8 cellular contexts compared by ENCODE assay signal in genomic region chr17:37358830-37359681, GRCh38. TPM values are rescaled to one million over a fixed set of nuclear protein-coding genes. Genes with fewer than 3 reads are reported as not detected.
DNase-seq lines count a peak whose midpoint lies in the region; ATAC-seq and TF ChIP-seq lines count a peak whose summit lies in the region.

No MANE protein-coding gene starts in this region.

- peaks cover 0 to 2% (median 1%) of the 10 kb centered on the region in 4 donors for H3K36me3 ChIP-seq in liver (ENCODE audit: control insufficient read depth in 4 of 4, insufficient read depth in 3 of 4, low read depth in 1 of 4, low read length in 3 of 4)

- peaks cover under 1% of the 10 kb centered on the region for H3K36me3 Mint-ChIP-seq in dendritic cell treated with granulocyte-macrophage colony-stimulating factor and Interleukin-4, amounts not matched to agents 40 ng/mL and 50 ng/mL, for 4 days (ENCODE audit: low read depth)

- no peak for TF ChIP-seq RAD21 in liver (IDR thresholded peaks at IDR 0.05)

- peaks cover 32% of the 10 kb centered on the region for H3K4me1 Mint-ChIP-seq in dendritic cell treated with granulocyte-macrophage colony-stimulating factor and Interleukin-4, amounts not matched to agents 40 ng/mL and 50 ng/mL, for 4 days (ENCODE audit: low read depth)

- peak overlapping the region; percentile 90 for H3K27ac Mint-ChIP-seq in dendritic cell treated with granulocyte-macrophage colony-stimulating factor and Interleukin-4, amounts not matched to agents 40 ng/mL and 50 ng/mL, for 4 days

- no peaks in the 10 kb centered on the region for H3K9me3 Mint-ChIP-seq in dendritic cell treated with granulocyte-macrophage colony-stimulating factor and Interleukin-4, amounts not matched to agents 40 ng/mL and 50 ng/mL, for 4 days

- TF ChIP-seq CTCF in C4-2B (conservative IDR thresholded peaks at IDR 0.05): no peak; the same call in 1 of the 2 replicates
- TF ChIP-seq CTCF in liver (IDR thresholded peaks at IDR 0.05; ENCODE audit: low read depth, low read length, missing input control): peak; percentile 40

- peak overlapping the region; percentile 82 for H3K4me3 Mint-ChIP-seq in dendritic cell treated with granulocyte-macrophage colony-stimulating factor and Interleukin-4, amounts not matched to agents 40 ng/mL and 50 ng/mL, for 4 days

- H3K27ac ChIP-seq in C4-2B (peak overlapping the region; percentile 100), liver (ENCODE audit: low read depth in 1 of 2, low read length in 2 of 2) (peak overlapping the region; percentile 91 to 97)

- H3K27me3 ChIP-seq in liver (ENCODE audit: control insufficient read depth in 4 of 4, insufficient read depth in 4 of 4, low read length in 3 of 4): no peaks in the 10 kb centered on the region

- H3K9ac ChIP-seq in liver (ENCODE audit: low read depth in 1 of 2, low read length in 2 of 2): peak overlapping the region; percentile 69 to 86

- peak; percentile 82 for DNase-seq in NCI-H526 treated with DMSO at 0.1 percent for 48 hours (lab: John Stamatoyannopoulos, UW)
- DNase-seq in activated CD4-positive, alpha-beta T cell treated with anti-CD3 and anti-CD28 coated beads, Interleukin-2, amount 50 U/mL, for 1 hour: peak; percentile 87
- DNase-seq in stimulated activated CD4-positive, alpha-beta T cell treated with anti-CD3 and anti-CD28 coated beads, Interleukin-4, amount 100 ng/mL, for 1 hour: peak; percentile 88

- H3K4me1 ChIP-seq in liver (ENCODE audit: control insufficient read depth in 4 of 4, insufficient read depth in 4 of 4, low read length in 3 of 4): peaks cover 2 to 32% (median 21%) of the 10 kb centered on the region in 4 donors

- no peaks in the 10 kb centered on the region for H3K27me3 Mint-ChIP-seq in dendritic cell treated with granulocyte-macrophage colony-stimulating factor and Interleukin-4, amounts not matched to agents 40 ng/mL and 50 ng/mL, for 4 days

- peak overlapping the region; percentile 78 to 94 (median 91) for H3K4me3 ChIP-seq in liver (ENCODE audit: low read depth in 1 of 3, low read length in 3 of 3)

- peak; percentile 92 for ATAC-seq in GM19324 (IDR thresholded peaks at IDR 0.05; ENCODE audit: low FRiP score, unreplicated experiment)
- peak; percentile 88 for ATAC-seq in HG03460 (IDR thresholded peaks at IDR 0.05; ENCODE audit: unreplicated experiment)

- H3K9me3 ChIP-seq in liver (ENCODE audit: control insufficient read depth in 4 of 4, low read length in 3 of 4): no peaks in the 10 kb centered on the region

- under 1% methylated on average over 88 of the region's 88 CpGs for WGBS in liver

- intact Hi-C loops in dendritic cell treated with granulocyte-macrophage colony-stimulating factor and Interleukin-4, amounts not matched to agents 40 ng/mL and 50 ng/mL, for 4 days (cut with micrococcal nuclease): loop anchor here (10.0 kb wide), 1 partner anchor 46 kb away; the partner anchor contains the start of genes ACACA and TADA2A

TF ChIP-seq in liver, 16 proteins besides CTCF, POLR2A, EP300 and RAD21:
- TF ChIP-seq SP1 (IDR thresholded peaks at IDR 0.05): peak; percentile 29
- no peak for TF ChIP-seq FOXA1 (IDR thresholded peaks at IDR 0.05)
- TF ChIP-seq NR2F2 (IDR thresholded peaks at IDR 0.05): no peak
- TF ChIP-seq JUND (IDR thresholded peaks at IDR 0.05): no peak
- TF ChIP-seq RXRA (IDR thresholded peaks at IDR 0.05): peak; percentile 36 to 48
- no peak for TF ChIP-seq FOXA2 (IDR thresholded peaks at IDR 0.05)
- TF ChIP-seq, protein P1, sequence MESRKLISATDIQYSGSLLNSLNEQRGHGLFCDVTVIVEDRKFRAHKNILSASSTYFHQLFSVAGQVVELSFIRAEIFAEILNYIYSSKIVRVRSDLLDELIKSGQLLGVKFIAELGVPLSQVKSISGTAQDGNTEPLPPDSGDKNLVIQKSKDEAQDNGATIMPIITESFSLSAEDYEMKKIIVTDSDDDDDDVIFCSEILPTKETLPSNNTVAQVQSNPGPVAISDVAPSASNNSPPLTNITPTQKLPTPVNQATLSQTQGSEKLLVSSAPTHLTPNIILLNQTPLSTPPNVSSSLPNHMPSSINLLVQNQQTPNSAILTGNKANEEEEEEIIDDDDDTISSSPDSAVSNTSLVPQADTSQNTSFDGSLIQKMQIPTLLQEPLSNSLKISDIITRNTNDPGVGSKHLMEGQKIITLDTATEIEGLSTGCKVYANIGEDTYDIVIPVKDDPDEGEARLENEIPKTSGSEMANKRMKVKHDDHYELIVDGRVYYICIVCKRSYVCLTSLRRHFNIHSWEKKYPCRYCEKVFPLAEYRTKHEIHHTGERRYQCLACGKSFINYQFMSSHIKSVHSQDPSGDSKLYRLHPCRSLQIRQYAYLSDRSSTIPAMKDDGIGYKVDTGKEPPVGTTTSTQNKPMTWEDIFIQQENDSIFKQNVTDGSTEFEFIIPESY (IDR thresholded peaks at IDR 0.05): no peak
- no peak for TF ChIP-seq TAF1 (conservative IDR thresholded peaks at IDR 0.05)
- peak in 1 of 2 donors; percentile 27 for TF ChIP-seq HNF4A (conservative IDR thresholded peaks at IDR 0.05)
- TF ChIP-seq HNF4G (IDR thresholded peaks at IDR 0.05): no peak
- TF ChIP-seq ATF3 (IDR thresholded peaks at IDR 0.05): no peak
- TF ChIP-seq, protein P2, sequence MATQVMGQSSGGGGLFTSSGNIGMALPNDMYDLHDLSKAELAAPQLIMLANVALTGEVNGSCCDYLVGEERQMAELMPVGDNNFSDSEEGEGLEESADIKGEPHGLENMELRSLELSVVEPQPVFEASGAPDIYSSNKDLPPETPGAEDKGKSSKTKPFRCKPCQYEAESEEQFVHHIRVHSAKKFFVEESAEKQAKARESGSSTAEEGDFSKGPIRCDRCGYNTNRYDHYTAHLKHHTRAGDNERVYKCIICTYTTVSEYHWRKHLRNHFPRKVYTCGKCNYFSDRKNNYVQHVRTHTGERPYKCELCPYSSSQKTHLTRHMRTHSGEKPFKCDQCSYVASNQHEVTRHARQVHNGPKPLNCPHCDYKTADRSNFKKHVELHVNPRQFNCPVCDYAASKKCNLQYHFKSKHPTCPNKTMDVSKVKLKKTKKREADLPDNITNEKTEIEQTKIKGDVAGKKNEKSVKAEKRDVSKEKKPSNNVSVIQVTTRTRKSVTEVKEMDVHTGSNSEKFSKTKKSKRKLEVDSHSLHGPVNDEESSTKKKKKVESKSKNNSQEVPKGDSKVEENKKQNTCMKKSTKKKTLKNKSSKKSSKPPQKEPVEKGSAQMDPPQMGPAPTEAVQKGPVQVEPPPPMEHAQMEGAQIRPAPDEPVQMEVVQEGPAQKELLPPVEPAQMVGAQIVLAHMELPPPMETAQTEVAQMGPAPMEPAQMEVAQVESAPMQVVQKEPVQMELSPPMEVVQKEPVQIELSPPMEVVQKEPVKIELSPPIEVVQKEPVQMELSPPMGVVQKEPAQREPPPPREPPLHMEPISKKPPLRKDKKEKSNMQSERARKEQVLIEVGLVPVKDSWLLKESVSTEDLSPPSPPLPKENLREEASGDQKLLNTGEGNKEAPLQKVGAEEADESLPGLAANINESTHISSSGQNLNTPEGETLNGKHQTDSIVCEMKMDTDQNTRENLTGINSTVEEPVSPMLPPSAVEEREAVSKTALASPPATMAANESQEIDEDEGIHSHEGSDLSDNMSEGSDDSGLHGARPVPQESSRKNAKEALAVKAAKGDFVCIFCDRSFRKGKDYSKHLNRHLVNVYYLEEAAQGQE (IDR thresholded peaks at IDR 0.05): peak; percentile 78
- peak; percentile 67 for TF ChIP-seq YY1 (IDR thresholded peaks at IDR 0.05)
- peak; percentile 24 for TF ChIP-seq MAX (IDR thresholded peaks at IDR 0.05)
- TF ChIP-seq EGR1 (IDR thresholded peaks at IDR 0.05; ENCODE audit: low read depth in 2 of 2): peak in 1 of 2 donors; percentile 38
- peak in 1 of 2 donors; percentile 21 for TF ChIP-seq GABPA (IDR thresholded peaks at IDR 0.05 in 1 of 2, conservative IDR thresholded peaks at IDR 0.05 in 1 of 2)
TF ChIP-seq in liver: peak in this region for 8.

RNA-seq across cellular contexts. Expression of gene C17orf78, which starts 16.7 kb away (rescaled TPM):
- total RNA-seq in liver: not detected
- polyA plus RNA-seq in liver: not detected

RNA-seq across cellular contexts. Expression of gene ACACA, which starts 47.6 kb away (rescaled TPM):
- 10 to 100 TPM; 46.0 to 49.5 TPM for total RNA-seq in liver
- 10 to 100 TPM; 14.8 to 16.4 TPM for polyA plus RNA-seq in liver

RNA-seq across cellular contexts. Expression of gene TADA2A, which starts 47.6 kb away (rescaled TPM):
- 10 to 100 TPM; 10.7 to 13.4 TPM for total RNA-seq in liver
- 1 to 10 TPM; 2.8 to 5.7 TPM for polyA plus RNA-seq in liver

Comparison
In these comparisons a context has a peak if more than half of its experiments do, and no peak if none do; other contexts are left out.
1. Peak in every context shown above with its lines: DNase-seq, ATAC-seq, H3K4me3 ChIP-seq and H3K27ac ChIP-seq.